Comparison of ENCODE assay signal across 33 cellular contexts in genomic region chr10:124301736-124302135, GRCh38.
DNase-seq lines count a peak whose midpoint lies in the region; TF ChIP-seq lines count a peak whose summit lies in the region.
"Had no signal": no experiment of that assay in that cellular context is flagged by ENCODE, and none has a peak within 500 bp of the region (broad histone marks: within the 10 kb centered on the region; RNA-seq: fewer than 3 reads in every experiment).

No MANE protein-coding gene starts in this region.

- H3K4me1 ChIP-seq in mammary epithelial cell (ENCODE audit: insufficient read depth, low read length) = peaks cover 8% of the 10 kb centered on the region
- H3K4me1 ChIP-seq in osteoblast (ENCODE audit: insufficient read depth, low read length) = peaks cover 3% of the 10 kb centered on the region
- H3K4me1 ChIP-seq: pancreas, uterus had no signal

- dilution Hi-C loops in mammary epithelial cell (cut with HindIII; ENCODE audit: low sequenced_read_pairs) = no loop called here

- DNase-seq in mammary epithelial cell (peak; percentile 71), MCF 10A (ENCODE audit: unreplicated experiment) (no peak), RPMI7951 (ENCODE audit: low read depth) (peak; percentile 71), foreskin fibroblast (peak; percentile 27 to 64), osteoblast (ENCODE audit: insufficient read length, low spot score, missing footprints) (peak; percentile 86), COLO829 (ENCODE audit: low spot score) (no peak)
- DNase-seq in activated CD4-positive, alpha-beta T cell treated with anti-CD3 and anti-CD28 coated beads for 48 hours = no peak
- DNase-seq in activated naive CD4-positive, alpha-beta T cell treated with anti-CD3 and anti-CD28 coated beads, Interleukin-2, amount 50 U/mL, for 16 hours = no peak
- DNase-seq: 8988T; activated CD4-positive, alpha-beta T cell treated with anti-CD3 and anti-CD28 coated beads, Interleukin-2, amount 50 U/mL, for 48 hours; activated naive CD4-positive, alpha-beta T cell treated with Interleukin-2 at 50 U/mL for 16 hours; activated T-cell treated with anti-CD3 and anti-CD28 coated beads, Interleukin-2, amount 50 U/mL, for 48 hours; DND-41; heart right ventricle; HFFc6; KBM-7; kidney; MM.1S; mucosa of descending colon; NCI-H1417; NCI-H2081; NCI-H2227 treated with DMSO at 0.1 percent for 48 hours; NCI-H526; NK-92 treated with Interleukin-12 subunit alpha and Interleukin-12 subunit beta, amount 100 ng/mL, for 24 hours; pancreas; spleen; stimulated activated CD8-positive, alpha-beta memory T cell treated with anti-CD3 and anti-CD28 coated beads, Interleukin-4, amount 100 ng/mL, for 48 hours; stimulated activated naive CD8-positive, alpha-beta T cell treated with anti-CD3 and anti-CD28 coated beads, Interleukin-15, amount 100 ng/mL, for 72 hours; T-helper 17 cell; uterus had no signal

- H3K27ac ChIP-seq in mammary epithelial cell (ENCODE audit: insufficient read depth, low read depth, low read length) = no peak overlapping the region
- no peak overlapping the region for H3K27ac ChIP-seq in osteoblast (ENCODE audit: low read depth, low read length)
- H3K27ac ChIP-seq: heart right ventricle, pancreas, spleen, thoracic aorta, uterus had no signal

- H4K20me1 ChIP-seq in mammary epithelial cell (ENCODE audit: insufficient read depth, low read length) (no peaks in the 10 kb centered on the region), osteoblast (ENCODE audit: insufficient read depth, low read length) (no peaks in the 10 kb centered on the region)

- H3K36me3 Mint-ChIP-seq in MCF 10A (ENCODE audit: insufficient read depth, unreplicated experiment) = no peaks in the 10 kb centered on the region

- no peaks in the 10 kb centered on the region for H3K4me1 Mint-ChIP-seq in MCF 10A (ENCODE audit: insufficient read depth, unreplicated experiment)
- H3K4me1 Mint-ChIP-seq: GM23338; stimulated activated naive CD8-positive, alpha-beta T cell treated with anti-CD3 and anti-CD28 coated beads, Interleukin-15, amount 100 ng/mL, for 72 hours; T-helper 17 cell had no signal

- no peak overlapping the region for H3K4me3 Mint-ChIP-seq in MCF 10A (ENCODE audit: unreplicated experiment)
- H3K4me3 Mint-ChIP-seq: GM23338; HFFc6; neural crest cell; stimulated activated naive CD8-positive, alpha-beta T cell treated with anti-CD3 and anti-CD28 coated beads, Interleukin-15, amount 100 ng/mL, for 72 hours; T-helper 17 cell had no signal

- in situ Hi-C loops in mammary epithelial cell (cut with MboI; ENCODE audit: low sequenced_read_pairs in 2 of 2) = no loop called here

- intact Hi-C loops in mammary epithelial cell (cut with micrococcal nuclease) = no loop called here
- intact Hi-C loops in MCF 10A (cut with micrococcal nuclease) = no loop called here

- TF ChIP-seq CTCF in mammary epithelial cell (conservative IDR thresholded peaks at IDR 0.05 in 1 of 2, IDR thresholded peaks at IDR 0.05 in 1 of 2; ENCODE audit: extremely low read depth in 1 of 2, insufficient read depth in 1 of 2, low read depth in 1 of 2, low read length in 2 of 2) = no peak
- no peak for TF ChIP-seq CTCF in MCF 10A (IDR thresholded peaks at IDR 0.05; ENCODE audit: unreplicated experiment)
- no peak for TF ChIP-seq CTCF in foreskin fibroblast (IDR thresholded peaks at IDR 0.05; ENCODE audit: low read depth, low read length)
- TF ChIP-seq CTCF in osteoblast (IDR thresholded peaks at IDR 0.05; ENCODE audit: extremely low read depth, low read depth, low read length) = no peak

- H3K9me3 ChIP-seq in mammary epithelial cell (replicated peaks; ENCODE audit: insufficient read depth, low read length) = peaks cover 11% of the 10 kb centered on the region
- H3K9me3 ChIP-seq in osteoblast (ENCODE audit: low read depth, low read length) = no peaks in the 10 kb centered on the region
- H3K9me3 ChIP-seq: pancreas, thoracic aorta, uterus had no signal

- H3K27me3 Mint-ChIP-seq in MCF 10A (ENCODE audit: insufficient read depth, unreplicated experiment) = no peaks in the 10 kb centered on the region
- H3K27me3 Mint-ChIP-seq: stimulated activated naive CD8-positive, alpha-beta T cell treated with anti-CD3 and anti-CD28 coated beads, Interleukin-15, amount 100 ng/mL, for 72 hours had no signal

- H3K4me3 ChIP-seq in mammary epithelial cell (replicated peaks in 1 of 3; ENCODE audit: insufficient read depth in 1 of 3, low read depth in 2 of 3, low read length in 3 of 3) (no peak overlapping the region), foreskin fibroblast (ENCODE audit: low read depth in 1 of 2, low read length in 2 of 2) (no peak overlapping the region), osteoblast (ENCODE audit: insufficient read depth, low read length) (no peak overlapping the region)
- H3K4me3 ChIP-seq: GM23338, heart right ventricle, mucosa of descending colon, pancreas, spleen, thoracic aorta, uterus had no signal

- no peak overlapping the region for H3K27ac Mint-ChIP-seq in MCF 10A (ENCODE audit: low read depth, unreplicated experiment)
- H3K27ac Mint-ChIP-seq: GM23338; HFFc6; stimulated activated naive CD8-positive, alpha-beta T cell treated with anti-CD3 and anti-CD28 coated beads, Interleukin-15, amount 100 ng/mL, for 72 hours; T-helper 17 cell had no signal

- H3K27me3 ChIP-seq in mammary epithelial cell (ENCODE audit: insufficient read depth, low read length) = no peaks in the 10 kb centered on the region
- no peaks in the 10 kb centered on the region for H3K27me3 ChIP-seq in osteoblast (ENCODE audit: insufficient read depth, low read length)
- H3K27me3 ChIP-seq: heart right ventricle, pancreas, spleen, uterus had no signal

- H3K9me3 Mint-ChIP-seq in MCF 10A (ENCODE audit: unreplicated experiment) = peaks cover 10% of the 10 kb centered on the region

- WGBS in mammary epithelial cell (ENCODE audit: low coverage, missing lambda C conversion rate) = 12% methylated on average over 7 of the region's 9 CpGs

- BruUV-seq in mammary epithelial cell (replicated peaks; lab: Mats Ljungman, UMichigan) = no TSS peak
- no TSS peak for BruUV-seq in MCF 10A (replicated peaks; lab: Mats Ljungman, UMichigan)

- H3K79me2 ChIP-seq in mammary epithelial cell (ENCODE audit: insufficient read depth, low read length) (no peaks in the 10 kb centered on the region), osteoblast (ENCODE audit: insufficient read depth, low read length) (no peaks in the 10 kb centered on the region)

- no peak overlapping the region for H3K9ac ChIP-seq in mammary epithelial cell (ENCODE audit: insufficient read depth, low read length)

- H3K4me2 ChIP-seq in mammary epithelial cell (ENCODE audit: insufficient read depth, low read depth, low read length) (no peak overlapping the region), osteoblast (ENCODE audit: insufficient read depth, low read length) (no peak overlapping the region)
- H3K4me2 ChIP-seq: GM23338 had no signal

- H3K36me3 ChIP-seq in mammary epithelial cell (ENCODE audit: insufficient read depth, low read length) (no peaks in the 10 kb centered on the region), osteoblast (ENCODE audit: insufficient read depth, low read length) (no peaks in the 10 kb centered on the region)
- H3K36me3 ChIP-seq: heart right ventricle, pancreas, spleen, thoracic aorta, uterus had no signal

- POLR2A ChIA-PET in MCF 10A (lab: Yijun Ruan, JAX) = no interaction called here

- H2AFZ ChIP-seq in mammary epithelial cell (ENCODE audit: low read depth, low read length) = no peak overlapping the region
- no peak overlapping the region for H2AFZ ChIP-seq in osteoblast (ENCODE audit: low read length)
- H2AFZ ChIP-seq: GM23338 had no signal

- CTCF ChIA-PET in mammary epithelial cell (lab: Charles Lee; ENCODE audit: low non-redundant PET) (no interaction called here), MCF 10A (lab: Yijun Ruan, JAX) (interaction anchor here (0.5 to 1.6 kb wide), 4 partner anchors 9 to 307 kb away, joined by 3 to 4 read pairs (median 4); no protein-coding TSS in a partner anchor)

Comparison
In these comparisons a context has a peak if more than half of its experiments do, and no peak if none do; other contexts are left out.
1. DNase-seq: peak in mammary epithelial cell (single experiment), RPMI7951 (single experiment), foreskin fibroblast (2 of 2) and osteoblast (single experiment); none in MCF 10A (single experiment), activated CD4-positive, alpha-beta T cell treated with anti-CD3 and anti-CD28 coated beads for 48 hours (single experiment), COLO829 (single experiment) and activated naive CD4-positive, alpha-beta T cell treated with anti-CD3 and anti-CD28 coated beads, Interleukin-2, amount 50 U/mL, for 16 hours (single experiment).